ENCODE assay signal across 1 cellular context in the genomic region with DNA sequence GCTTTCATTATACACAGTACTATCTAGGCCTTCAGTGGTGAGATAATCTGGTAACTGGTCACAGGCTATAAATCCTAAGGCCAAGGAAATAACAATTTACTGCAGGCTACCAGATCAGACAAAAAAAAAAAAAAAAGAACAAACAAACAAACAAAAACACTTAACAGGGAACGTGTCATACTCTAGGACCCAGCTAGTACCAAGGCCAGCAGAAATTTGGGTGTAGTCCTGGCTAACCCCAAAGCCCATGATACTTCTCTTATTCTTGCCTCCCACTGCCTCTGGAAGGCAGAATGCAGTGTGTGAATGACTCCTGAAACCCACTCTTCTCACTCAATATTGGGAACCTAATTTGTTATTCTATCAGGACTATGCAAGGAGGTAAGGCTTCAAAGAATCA.
TF ChIP-seq lines count a peak whose summit lies in the region.

No MANE protein-coding gene starts in this region.

TF ChIP-seq in GM12878, 131 proteins besides CTCF, POLR2A, EP300 and RAD21:
- TF ChIP-seq, protein P1, sequence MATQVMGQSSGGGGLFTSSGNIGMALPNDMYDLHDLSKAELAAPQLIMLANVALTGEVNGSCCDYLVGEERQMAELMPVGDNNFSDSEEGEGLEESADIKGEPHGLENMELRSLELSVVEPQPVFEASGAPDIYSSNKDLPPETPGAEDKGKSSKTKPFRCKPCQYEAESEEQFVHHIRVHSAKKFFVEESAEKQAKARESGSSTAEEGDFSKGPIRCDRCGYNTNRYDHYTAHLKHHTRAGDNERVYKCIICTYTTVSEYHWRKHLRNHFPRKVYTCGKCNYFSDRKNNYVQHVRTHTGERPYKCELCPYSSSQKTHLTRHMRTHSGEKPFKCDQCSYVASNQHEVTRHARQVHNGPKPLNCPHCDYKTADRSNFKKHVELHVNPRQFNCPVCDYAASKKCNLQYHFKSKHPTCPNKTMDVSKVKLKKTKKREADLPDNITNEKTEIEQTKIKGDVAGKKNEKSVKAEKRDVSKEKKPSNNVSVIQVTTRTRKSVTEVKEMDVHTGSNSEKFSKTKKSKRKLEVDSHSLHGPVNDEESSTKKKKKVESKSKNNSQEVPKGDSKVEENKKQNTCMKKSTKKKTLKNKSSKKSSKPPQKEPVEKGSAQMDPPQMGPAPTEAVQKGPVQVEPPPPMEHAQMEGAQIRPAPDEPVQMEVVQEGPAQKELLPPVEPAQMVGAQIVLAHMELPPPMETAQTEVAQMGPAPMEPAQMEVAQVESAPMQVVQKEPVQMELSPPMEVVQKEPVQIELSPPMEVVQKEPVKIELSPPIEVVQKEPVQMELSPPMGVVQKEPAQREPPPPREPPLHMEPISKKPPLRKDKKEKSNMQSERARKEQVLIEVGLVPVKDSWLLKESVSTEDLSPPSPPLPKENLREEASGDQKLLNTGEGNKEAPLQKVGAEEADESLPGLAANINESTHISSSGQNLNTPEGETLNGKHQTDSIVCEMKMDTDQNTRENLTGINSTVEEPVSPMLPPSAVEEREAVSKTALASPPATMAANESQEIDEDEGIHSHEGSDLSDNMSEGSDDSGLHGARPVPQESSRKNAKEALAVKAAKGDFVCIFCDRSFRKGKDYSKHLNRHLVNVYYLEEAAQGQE (IDR thresholded peaks at IDR 0.05; ENCODE audit: low read depth, low read length): 0 out of 2 replicates have a peak, but pooled peaks have one; percentile 55
- no peak for TF ChIP-seq NRF1 (conservative IDR thresholded peaks at IDR 0.05; ENCODE audit: low read depth, low read length)
